Comparison of ENCODE assay signal across 1 cellular context in the genomic region with DNA sequence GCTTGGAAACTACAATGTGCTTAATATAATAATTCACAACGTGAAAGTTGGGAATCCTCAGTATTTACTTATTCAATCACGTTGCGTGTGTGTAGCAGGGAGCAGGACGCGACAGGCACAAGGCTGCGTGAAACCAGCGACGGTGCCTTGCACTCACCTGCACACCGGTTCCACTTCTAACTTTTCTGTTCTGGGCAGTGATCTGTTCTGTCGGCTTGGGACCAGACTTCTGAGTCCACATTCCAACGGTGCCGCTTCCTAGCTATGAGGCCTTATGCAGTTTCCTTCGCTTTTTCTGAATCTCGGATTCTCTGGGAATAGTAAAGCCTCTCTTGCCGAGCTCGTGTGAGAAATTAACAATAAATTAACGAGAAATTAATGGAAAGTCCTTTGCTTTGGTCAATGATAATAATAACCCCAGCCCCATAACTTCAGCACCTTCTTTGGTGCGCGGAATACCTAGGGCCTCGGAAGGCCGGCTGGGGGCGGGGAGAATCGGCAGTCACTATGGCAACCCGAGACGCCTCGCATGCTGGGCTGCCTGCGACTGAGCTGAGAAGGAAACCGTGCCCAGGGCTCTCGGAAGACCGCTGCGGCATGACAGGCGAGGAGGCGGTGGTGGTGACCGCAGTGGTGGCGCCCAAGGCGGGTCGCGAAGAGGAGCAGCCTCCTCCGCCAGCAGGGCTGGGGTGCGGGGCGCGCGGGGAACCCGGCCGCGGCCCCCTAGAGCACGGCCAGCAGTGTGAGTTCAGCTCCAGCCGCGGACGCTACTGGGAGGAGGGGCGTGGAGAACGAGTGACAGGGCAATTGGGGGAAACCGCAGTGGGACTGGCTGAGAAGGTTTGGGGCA.
A peak's percentile ranks its signal among the peaks of the same experiment; 100 is the strongest.
TF ChIP-seq lines count a peak whose summit lies in the region.

A gene with protein sequence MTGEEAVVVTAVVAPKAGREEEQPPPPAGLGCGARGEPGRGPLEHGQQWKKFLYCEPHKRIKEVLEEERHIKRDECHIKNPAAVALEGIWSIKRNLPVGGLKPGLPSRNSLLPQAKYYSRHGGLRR (plus strand): TSS at position 530 of the 850 bp plus-strand sequence. CDS start 68 bp downstream, at position 598.

TF ChIP-seq in HepG2, 621 proteins besides CTCF, POLR2A, EP300 and RAD21 (continued from another document and continues in another):
- TF ChIP-seq MAZ (IDR thresholded peaks at IDR 0.05; ENCODE audit: borderline replicate concordance, low read depth, low read length) = no peak
- TF ChIP-seq MAZ (CRISPR knock-in tag; IDR thresholded peaks at IDR 0.05; ENCODE audit: low read depth) = no peak
- TF ChIP-seq ARHGAP35 (CRISPR knock-in tag; IDR thresholded peaks at IDR 0.05; ENCODE audit: borderline replicate concordance) = no peak
- TF ChIP-seq, protein P1, sequence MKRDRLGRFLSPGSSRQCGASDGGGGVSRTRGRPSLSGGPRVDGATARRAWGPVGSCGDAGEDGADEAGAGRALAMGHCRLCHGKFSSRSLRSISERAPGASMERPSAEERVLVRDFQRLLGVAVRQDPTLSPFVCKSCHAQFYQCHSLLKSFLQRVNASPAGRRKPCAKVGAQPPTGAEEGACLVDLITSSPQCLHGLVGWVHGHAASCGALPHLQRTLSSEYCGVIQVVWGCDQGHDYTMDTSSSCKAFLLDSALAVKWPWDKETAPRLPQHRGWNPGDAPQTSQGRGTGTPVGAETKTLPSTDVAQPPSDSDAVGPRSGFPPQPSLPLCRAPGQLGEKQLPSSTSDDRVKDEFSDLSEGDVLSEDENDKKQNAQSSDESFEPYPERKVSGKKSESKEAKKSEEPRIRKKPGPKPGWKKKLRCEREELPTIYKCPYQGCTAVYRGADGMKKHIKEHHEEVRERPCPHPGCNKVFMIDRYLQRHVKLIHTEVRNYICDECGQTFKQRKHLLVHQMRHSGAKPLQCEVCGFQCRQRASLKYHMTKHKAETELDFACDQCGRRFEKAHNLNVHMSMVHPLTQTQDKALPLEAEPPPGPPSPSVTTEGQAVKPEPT (CRISPR knock-in tag; IDR thresholded peaks at IDR 0.05; ENCODE audit: low read depth) = no peak
- TF ChIP-seq TBP (CRISPR knock-in tag; IDR thresholded peaks at IDR 0.05) = no peak
- TF ChIP-seq ZNF616 (CRISPR knock-in tag; IDR thresholded peaks at IDR 0.05; ENCODE audit: low read depth) = no peak
- TF ChIP-seq ZNF839 (CRISPR knock-in tag; IDR thresholded peaks at IDR 0.05; ENCODE audit: borderline replicate concordance) = no peak
- no peak for TF ChIP-seq ZNF3 (CRISPR knock-in tag; IDR thresholded peaks at IDR 0.05)
- TF ChIP-seq JUND (CRISPR knock-in tag; IDR thresholded peaks at IDR 0.05) = no peak
- no peak for TF ChIP-seq KLF11 (CRISPR knock-in tag; IDR thresholded peaks at IDR 0.05)
- TF ChIP-seq MZF1 (CRISPR knock-in tag; IDR thresholded peaks at IDR 0.05; ENCODE audit: borderline replicate concordance) = no peak
- TF ChIP-seq ZFP36L1 (CRISPR knock-in tag; IDR thresholded peaks at IDR 0.05) = no peak
- no peak for TF ChIP-seq U2AF2 (IDR thresholded peaks at IDR 0.05; ENCODE audit: low read depth, low read length)
- peak; percentile 31 for TF ChIP-seq HNRNPK (IDR thresholded peaks at IDR 0.05; ENCODE audit: low read depth, low read length, poor library complexity, severe bottlenecking)
- TF ChIP-seq, protein P2, sequence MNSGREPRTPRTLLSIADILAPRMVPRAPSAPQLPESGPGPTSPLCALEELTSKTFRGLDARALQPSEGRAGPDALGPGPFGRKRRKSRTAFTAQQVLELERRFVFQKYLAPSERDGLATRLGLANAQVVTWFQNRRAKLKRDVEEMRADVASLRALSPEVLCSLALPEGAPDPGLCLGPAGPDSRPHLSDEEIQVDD (CRISPR knock-in tag; IDR thresholded peaks at IDR 0.05; ENCODE audit: borderline replicate concordance) = no peak
- TF ChIP-seq, protein P3, sequence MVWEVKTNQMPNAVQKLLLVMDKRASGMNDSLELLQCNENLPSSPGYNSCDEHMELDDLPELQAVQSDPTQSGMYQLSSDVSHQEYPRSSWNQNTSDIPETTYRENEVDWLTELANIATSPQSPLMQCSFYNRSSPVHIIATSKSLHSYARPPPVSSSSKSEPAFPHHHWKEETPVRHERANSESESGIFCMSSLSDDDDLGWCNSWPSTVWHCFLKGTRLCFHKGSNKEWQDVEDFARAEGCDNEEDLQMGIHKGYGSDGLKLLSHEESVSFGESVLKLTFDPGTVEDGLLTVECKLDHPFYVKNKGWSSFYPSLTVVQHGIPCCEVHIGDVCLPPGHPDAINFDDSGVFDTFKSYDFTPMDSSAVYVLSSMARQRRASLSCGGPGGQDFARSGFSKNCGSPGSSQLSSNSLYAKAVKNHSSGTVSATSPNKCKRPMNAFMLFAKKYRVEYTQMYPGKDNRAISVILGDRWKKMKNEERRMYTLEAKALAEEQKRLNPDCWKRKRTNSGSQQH (CRISPR knock-in tag; IDR thresholded peaks at IDR 0.05; ENCODE audit: low read depth) = 0 out of 2 replicates have a peak, but pooled peaks have one; percentile 30
- TF ChIP-seq, protein P4, sequence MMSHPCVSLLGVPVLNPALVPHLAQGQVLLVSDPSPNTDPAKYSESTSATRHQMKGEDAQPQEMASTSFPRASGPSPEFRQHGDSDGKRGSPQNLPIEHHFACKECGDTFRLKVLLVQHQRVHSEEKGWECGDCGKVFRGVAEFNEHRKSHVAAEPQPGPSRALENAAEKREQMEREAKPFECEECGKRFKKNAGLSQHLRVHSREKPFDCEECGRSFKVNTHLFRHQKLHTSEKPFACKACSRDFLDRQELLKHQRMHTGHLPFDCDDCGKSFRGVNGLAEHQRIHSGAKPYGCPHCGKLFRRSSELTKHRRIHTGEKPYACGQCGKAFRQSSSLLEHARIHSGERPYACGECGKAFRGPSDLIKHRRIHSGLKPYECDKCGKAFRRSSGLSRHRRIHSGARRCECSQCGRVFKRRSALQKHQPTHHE (CRISPR knock-in tag; IDR thresholded peaks at IDR 0.05; ENCODE audit: borderline replicate concordance) = no peak
- TF ChIP-seq ZNF451 (CRISPR knock-in tag; IDR thresholded peaks at IDR 0.05) = no peak
- TF ChIP-seq, protein P5, sequence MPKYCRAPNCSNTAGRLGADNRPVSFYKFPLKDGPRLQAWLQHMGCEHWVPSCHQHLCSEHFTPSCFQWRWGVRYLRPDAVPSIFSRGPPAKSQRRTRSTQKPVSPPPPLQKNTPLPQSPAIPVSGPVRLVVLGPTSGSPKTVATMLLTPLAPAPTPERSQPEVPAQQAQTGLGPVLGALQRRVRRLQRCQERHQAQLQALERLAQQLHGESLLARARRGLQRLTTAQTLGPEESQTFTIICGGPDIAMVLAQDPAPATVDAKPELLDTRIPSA (CRISPR knock-in tag; IDR thresholded peaks at IDR 0.05; ENCODE audit: borderline replicate concordance) = no peak
- TF ChIP-seq RBM22 (optimal IDR thresholded peaks at IDR 0.05; ENCODE audit: low read length) = no peak
- no peak for TF ChIP-seq MBD4 (IDR thresholded peaks at IDR 0.05; ENCODE audit: borderline replicate concordance, low read length)
- peak; percentile 59; the same call in 1 of the 2 replicates for TF ChIP-seq ZNF556 (CRISPR knock-in tag; IDR thresholded peaks at IDR 0.05; ENCODE audit: borderline replicate concordance)
- TF ChIP-seq, protein P6, sequence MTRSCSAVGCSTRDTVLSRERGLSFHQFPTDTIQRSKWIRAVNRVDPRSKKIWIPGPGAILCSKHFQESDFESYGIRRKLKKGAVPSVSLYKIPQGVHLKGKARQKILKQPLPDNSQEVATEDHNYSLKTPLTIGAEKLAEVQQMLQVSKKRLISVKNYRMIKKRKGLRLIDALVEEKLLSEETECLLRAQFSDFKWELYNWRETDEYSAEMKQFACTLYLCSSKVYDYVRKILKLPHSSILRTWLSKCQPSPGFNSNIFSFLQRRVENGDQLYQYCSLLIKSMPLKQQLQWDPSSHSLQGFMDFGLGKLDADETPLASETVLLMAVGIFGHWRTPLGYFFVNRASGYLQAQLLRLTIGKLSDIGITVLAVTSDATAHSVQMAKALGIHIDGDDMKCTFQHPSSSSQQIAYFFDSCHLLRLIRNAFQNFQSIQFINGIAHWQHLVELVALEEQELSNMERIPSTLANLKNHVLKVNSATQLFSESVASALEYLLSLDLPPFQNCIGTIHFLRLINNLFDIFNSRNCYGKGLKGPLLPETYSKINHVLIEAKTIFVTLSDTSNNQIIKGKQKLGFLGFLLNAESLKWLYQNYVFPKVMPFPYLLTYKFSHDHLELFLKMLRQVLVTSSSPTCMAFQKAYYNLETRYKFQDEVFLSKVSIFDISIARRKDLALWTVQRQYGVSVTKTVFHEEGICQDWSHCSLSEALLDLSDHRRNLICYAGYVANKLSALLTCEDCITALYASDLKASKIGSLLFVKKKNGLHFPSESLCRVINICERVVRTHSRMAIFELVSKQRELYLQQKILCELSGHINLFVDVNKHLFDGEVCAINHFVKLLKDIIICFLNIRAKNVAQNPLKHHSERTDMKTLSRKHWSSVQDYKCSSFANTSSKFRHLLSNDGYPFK (CRISPR knock-in tag; IDR thresholded peaks at IDR 0.05; ENCODE audit: borderline replicate concordance) = peak; percentile 41; the same call in 1 of the 2 replicates
- TF ChIP-seq, protein P7, sequence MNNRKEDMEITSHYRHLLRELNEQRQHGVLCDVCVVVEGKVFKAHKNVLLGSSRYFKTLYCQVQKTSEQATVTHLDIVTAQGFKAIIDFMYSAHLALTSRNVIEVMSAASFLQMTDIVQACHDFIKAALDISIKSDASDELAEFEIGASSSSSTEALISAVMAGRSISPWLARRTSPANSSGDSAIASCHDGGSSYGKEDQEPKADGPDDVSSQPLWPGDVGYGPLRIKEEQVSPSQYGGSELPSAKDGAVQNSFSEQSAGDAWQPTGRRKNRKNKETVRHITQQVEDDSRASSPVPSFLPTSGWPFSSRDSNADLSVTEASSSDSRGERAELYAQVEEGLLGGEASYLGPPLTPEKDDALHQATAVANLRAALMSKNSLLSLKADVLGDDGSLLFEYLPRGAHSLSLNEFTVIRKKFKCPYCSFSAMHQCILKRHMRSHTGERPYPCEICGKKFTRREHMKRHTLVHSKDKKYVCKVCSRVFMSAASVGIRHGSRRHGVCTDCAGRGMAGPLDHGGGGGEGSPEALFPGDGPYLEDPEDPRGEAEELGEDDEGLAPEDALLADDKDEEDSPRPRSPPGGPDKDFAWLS (CRISPR knock-in tag; IDR thresholded peaks at IDR 0.05; ENCODE audit: borderline replicate concordance) = no peak
- TF ChIP-seq YEATS2 (CRISPR knock-in tag; IDR thresholded peaks at IDR 0.05; ENCODE audit: borderline replicate concordance) = no peak
- TF ChIP-seq ZNF766 (CRISPR knock-in tag; IDR thresholded peaks at IDR 0.05; ENCODE audit: borderline replicate concordance) = 0 out of 2 replicates have a peak, but pooled peaks have one; percentile 61
- TF ChIP-seq ZNF501 (CRISPR knock-in tag; IDR thresholded peaks at IDR 0.05) = peak; percentile 71; the same call in 1 of the 2 replicates
- TF ChIP-seq ZNF773 (CRISPR knock-in tag; IDR thresholded peaks at IDR 0.05; ENCODE audit: borderline replicate concordance) = no peak
- no peak for TF ChIP-seq FOXP1 (IDR thresholded peaks at IDR 0.05)
- no peak for TF ChIP-seq FOXP1 (CRISPR knock-in tag; IDR thresholded peaks at IDR 0.05)
- TF ChIP-seq MEF2D (CRISPR knock-in tag; IDR thresholded peaks at IDR 0.05) = no peak
- no peak for TF ChIP-seq ZNF746 (CRISPR knock-in tag; IDR thresholded peaks at IDR 0.05)
- TF ChIP-seq HOXA9 (CRISPR knock-in tag; IDR thresholded peaks at IDR 0.05; ENCODE audit: borderline replicate concordance) = no peak
- no peak for TF ChIP-seq NFRKB (IDR thresholded peaks at IDR 0.05)
- TF ChIP-seq, protein P8, sequence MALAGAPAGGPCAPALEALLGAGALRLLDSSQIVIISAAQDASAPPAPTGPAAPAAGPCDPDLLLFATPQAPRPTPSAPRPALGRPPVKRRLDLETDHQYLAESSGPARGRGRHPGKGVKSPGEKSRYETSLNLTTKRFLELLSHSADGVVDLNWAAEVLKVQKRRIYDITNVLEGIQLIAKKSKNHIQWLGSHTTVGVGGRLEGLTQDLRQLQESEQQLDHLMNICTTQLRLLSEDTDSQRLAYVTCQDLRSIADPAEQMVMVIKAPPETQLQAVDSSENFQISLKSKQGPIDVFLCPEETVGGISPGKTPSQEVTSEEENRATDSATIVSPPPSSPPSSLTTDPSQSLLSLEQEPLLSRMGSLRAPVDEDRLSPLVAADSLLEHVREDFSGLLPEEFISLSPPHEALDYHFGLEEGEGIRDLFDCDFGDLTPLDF (CRISPR knock-in tag; IDR thresholded peaks at IDR 0.05) = 0 out of 2 replicates have a peak, but pooled peaks have one; percentile 18
- TF ChIP-seq, protein P9, sequence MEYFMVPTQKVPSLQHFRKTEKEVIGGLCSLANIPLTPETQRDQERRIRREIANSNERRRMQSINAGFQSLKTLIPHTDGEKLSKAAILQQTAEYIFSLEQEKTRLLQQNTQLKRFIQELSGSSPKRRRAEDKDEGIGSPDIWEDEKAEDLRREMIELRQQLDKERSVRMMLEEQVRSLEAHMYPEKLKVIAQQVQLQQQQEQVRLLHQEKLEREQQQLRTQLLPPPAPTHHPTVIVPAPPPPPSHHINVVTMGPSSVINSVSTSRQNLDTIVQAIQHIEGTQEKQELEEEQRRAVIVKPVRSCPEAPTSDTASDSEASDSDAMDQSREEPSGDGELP (IDR thresholded peaks at IDR 0.05; ENCODE audit: borderline replicate concordance, low read depth) = 0 out of 2 replicates have a peak, but pooled peaks have one; percentile 9
- no peak for TF ChIP-seq SSRP1 (CRISPR knock-in tag; IDR thresholded peaks at IDR 0.05)
- TF ChIP-seq ZNF768 (CRISPR knock-in tag; IDR thresholded peaks at IDR 0.05) = peak; percentile 73; the same call in 1 of the 2 replicates
- no peak for TF ChIP-seq GZF1 (CRISPR knock-in tag; IDR thresholded peaks at IDR 0.05)
- TF ChIP-seq ZBTB3 (CRISPR knock-in tag; IDR thresholded peaks at IDR 0.05; ENCODE audit: borderline replicate concordance, low read depth) = no peak
- TF ChIP-seq SNAPC2 (CRISPR knock-in tag; IDR thresholded peaks at IDR 0.05) = no peak
- TF ChIP-seq CREB1 (IDR thresholded peaks at IDR 0.05) = no peak
- TF ChIP-seq CREB1 (CRISPR knock-in tag; IDR thresholded peaks at IDR 0.05) = no peak
- TF ChIP-seq YY1 (IDR thresholded peaks at IDR 0.05; ENCODE audit: insufficient read depth, insufficient replicate concordance, low read depth, low read length) = no peak
- TF ChIP-seq EHMT2 (IDR thresholded peaks at IDR 0.05; ENCODE audit: borderline replicate concordance, low read depth, low read length) = no peak
- TF ChIP-seq, protein P10, sequence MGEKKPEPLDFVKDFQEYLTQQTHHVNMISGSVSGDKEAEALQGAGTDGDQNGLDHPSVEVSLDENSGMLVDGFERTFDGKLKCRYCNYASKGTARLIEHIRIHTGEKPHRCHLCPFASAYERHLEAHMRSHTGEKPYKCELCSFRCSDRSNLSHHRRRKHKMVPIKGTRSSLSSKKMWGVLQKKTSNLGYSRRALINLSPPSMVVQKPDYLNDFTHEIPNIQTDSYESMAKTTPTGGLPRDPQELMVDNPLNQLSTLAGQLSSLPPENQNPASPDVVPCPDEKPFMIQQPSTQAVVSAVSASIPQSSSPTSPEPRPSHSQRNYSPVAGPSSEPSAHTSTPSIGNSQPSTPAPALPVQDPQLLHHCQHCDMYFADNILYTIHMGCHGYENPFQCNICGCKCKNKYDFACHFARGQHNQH (CRISPR knock-in tag; IDR thresholded peaks at IDR 0.05) = no peak
